In genomic region chr3:38723569-38724391, GRCh38 we compare ENCODE assay signal across 19 cellular contexts.
DNase-seq lines count a peak whose midpoint lies in the region; ATAC-seq, FAIRE-seq and TF ChIP-seq lines count a peak whose summit lies in the region.
"Had no signal": no experiment of that assay in that cellular context is flagged by ENCODE, and none has a peak within 500 bp of the region (broad histone marks: within the 10 kb centered on the region; RNA-seq: fewer than 3 reads in every experiment).

No MANE protein-coding gene starts in this region.

- no peak overlapping the region for H3K4me3 Mint-ChIP-seq in glutamatergic neuron (ENCODE audit: unreplicated experiment)
- H3K4me3 Mint-ChIP-seq: activated CD4-positive, alpha-beta T cell treated with anti-CD3 and anti-CD28 coated beads, Interleukin-2, amount 10 ng/mL, durations not matched to agents 24 days and 14 days; stimulated activated memory B cell treated with anti-CD40 and anti-IgM and Interleukin-4, amounts not matched to agents 10 μg/mL and 1 μg/mL and 100 μg/mL, for 72 hours had no signal

- peak in 1 of 2 experiments; percentile 60; a peak in 1 of 4 replicates for TF ChIP-seq EP300 in SK-N-SH (IDR thresholded peaks at IDR 0.05; ENCODE audit: borderline replicate concordance in 1 of 2, low read depth in 1 of 2, low read length in 1 of 2)

- DNase-seq in NCI-H1417 (lab: John Stamatoyannopoulos, UW) (peak; percentile 9 to 61 (median 41)), NCI-H1417 treated with DMSO at 0.1 percent for 48 hours (lab: John Stamatoyannopoulos, UW) (no peak), SK-N-SH (peak; percentile 79), glutamatergic neuron (no peak), pancreas (peak in 1 of 6 donors; percentile 29), NCI-H1048 (lab: John Stamatoyannopoulos, UW) (no peak)
- DNase-seq: activated CD4-positive, alpha-beta T cell treated with anti-CD3 and anti-CD28 coated beads, Interleukin-2, amount 10 ng/mL, durations not matched to agents 24 days and 14 days; activated CD8-positive, alpha-beta memory T cell treated with anti-CD3 and anti-CD28 coated beads, Interleukin-2, amount 50 U/mL, for 48 hours; DMS153; kidney glomerular epithelial cell; NCI-H774; T1000 had no signal

- peaks cover 6% of the 10 kb centered on the region for H3K9me3 Mint-ChIP-seq in glutamatergic neuron (ENCODE audit: unreplicated experiment)
- H3K9me3 Mint-ChIP-seq: activated CD4-positive, alpha-beta T cell treated with anti-CD3 and anti-CD28 coated beads, Interleukin-2, amount 10 ng/mL, durations not matched to agents 24 days and 14 days; stimulated activated memory B cell treated with anti-CD40 and anti-IgM and Interleukin-4, amounts not matched to agents 10 μg/mL and 1 μg/mL and 100 μg/mL, for 72 hours had no signal

- H3K9me2 ChIP-seq in SK-N-SH = no peaks in the 10 kb centered on the region

- no peaks in the 10 kb centered on the region for H3K27me3 Mint-ChIP-seq in glutamatergic neuron (ENCODE audit: unreplicated experiment)
- H3K27me3 Mint-ChIP-seq: activated CD4-positive, alpha-beta T cell treated with anti-CD3 and anti-CD28 coated beads, Interleukin-2, amount 10 ng/mL, durations not matched to agents 24 days and 14 days had no signal

- ATAC-seq in pancreas (peak in 3 of 4 donors; percentile 43 to 70 (median 68)), HG03196 (IDR thresholded peaks at IDR 0.05; ENCODE audit: unreplicated experiment) (no peak), GM21737 (IDR thresholded peaks at IDR 0.05; ENCODE audit: unreplicated experiment) (no peak)
- ATAC-seq: A549; stimulated activated memory B cell treated with anti-CD40 and anti-IgM and Interleukin-4, amounts not matched to agents 10 μg/mL and 1 μg/mL and 100 μg/mL, for 72 hours had no signal

- H2AFZ ChIP-seq in SK-N-SH (ENCODE audit: low read depth) = no peak overlapping the region

- CTCF ChIA-PET in SK-N-SH (lab: Yijun Ruan, JAX) = interaction anchor here (0.6 to 7.6 kb wide), 10 partner anchors 11 to 307 kb away, joined by 3 to 38 read pairs (median 3); no protein-coding TSS in a partner anchor

- H3F3A ChIP-seq in SK-N-SH (replicated peaks; ENCODE audit: insufficient read depth) = peaks cover 4% of the 10 kb centered on the region

- peak overlapping the region in 1 of 2 experiments; percentile 93; a peak in 2 of 4 replicates for H3K27ac ChIP-seq in SK-N-SH (ENCODE audit: low read depth in 2 of 2, low read length in 1 of 2)
- H3K27ac ChIP-seq in pancreas = no peak overlapping the region
- H3K27ac ChIP-seq: A549; BLaER1 treated with 17β-estradiol and CSF1 and Interleukin-3, amounts not matched to agents 10 nM and 100 nM; tibial nerve had no signal

- H3K4me2 ChIP-seq in SK-N-SH = no peak overlapping the region
- H3K4me2 ChIP-seq: A549; BLaER1 treated with 17β-estradiol and CSF1 and Interleukin-3, amounts not matched to agents 10 nM and 100 nM had no signal

- TF ChIP-seq CTCF in SK-N-SH (IDR thresholded peaks at IDR 0.05) (no peak), glutamatergic neuron (IDR thresholded peaks at IDR 0.05; ENCODE audit: partially characterized antibody, unreplicated experiment) (no peak), pancreas (IDR thresholded peaks at IDR 0.05) (no peak)

- no peaks in the 10 kb centered on the region for H3K79me2 ChIP-seq in SK-N-SH (ENCODE audit: insufficient read depth)

- POLR2A ChIA-PET in SK-N-SH (lab: Yijun Ruan, JAX) = interaction anchor here (0.6 to 1.0 kb wide), 3 partner anchors 8 to 100 kb away, joined by 3 to 7 read pairs (median 3); no protein-coding TSS in a partner anchor

- TF ChIP-seq RAD21 in SK-N-SH (IDR thresholded peaks at IDR 0.05; ENCODE audit: low read length) = no peak; the same call in 1 of the 2 replicates

- WGBS in SK-N-SH (ENCODE audit: low lambda C conversion rate) = 27% methylated on average over 13 of the region's 16 CpGs
- WGBS in pancreas, 2 donors = 38 to 41% methylated on average over 16 of the region's 16 CpGs

- peaks cover 5% of the 10 kb centered on the region for H3K36me3 Mint-ChIP-seq in glutamatergic neuron (ENCODE audit: unreplicated experiment)
- H3K36me3 Mint-ChIP-seq: stimulated activated memory B cell treated with anti-CD40 and anti-IgM and Interleukin-4, amounts not matched to agents 10 μg/mL and 1 μg/mL and 100 μg/mL, for 72 hours had no signal

- no peaks in the 10 kb centered on the region for H3K36me3 ChIP-seq in SK-N-SH (replicated peaks in 1 of 2; ENCODE audit: control insufficient read depth in 1 of 2, insufficient read depth in 2 of 2, low read length in 1 of 2)
- H3K36me3 ChIP-seq in pancreas = no peaks in the 10 kb centered on the region
- H3K36me3 ChIP-seq: BLaER1 treated with 17β-estradiol and CSF1 and Interleukin-3, amounts not matched to agents 10 nM and 100 nM; tibial nerve had no signal

- no peaks in the 10 kb centered on the region for H3K27me3 ChIP-seq in SK-N-SH (ENCODE audit: insufficient read depth)
- H3K27me3 ChIP-seq in pancreas = no peaks in the 10 kb centered on the region
- H3K27me3 ChIP-seq: BLaER1 treated with 17β-estradiol and CSF1 and Interleukin-3, amounts not matched to agents 10 nM and 100 nM; tibial nerve had no signal

- intact Hi-C loops in pancreas (cut with DNase I) = no loop called here

- H4K20me1 ChIP-seq in SK-N-SH (ENCODE audit: insufficient read depth) = no peaks in the 10 kb centered on the region
- H4K20me1 ChIP-seq: BLaER1 treated with 17β-estradiol and CSF1 and Interleukin-3, amounts not matched to agents 10 nM and 100 nM had no signal

- peaks cover 16% of the 10 kb centered on the region for H3K4me1 Mint-ChIP-seq in glutamatergic neuron (ENCODE audit: low read depth, unreplicated experiment)
- H3K4me1 Mint-ChIP-seq: activated CD4-positive, alpha-beta T cell treated with anti-CD3 and anti-CD28 coated beads, Interleukin-2, amount 10 ng/mL, durations not matched to agents 24 days and 14 days; stimulated activated memory B cell treated with anti-CD40 and anti-IgM and Interleukin-4, amounts not matched to agents 10 μg/mL and 1 μg/mL and 100 μg/mL, for 72 hours had no signal

- H3K4me1 ChIP-seq in SK-N-SH (ENCODE audit: control insufficient read depth in 1 of 2, insufficient read depth in 2 of 2, low read depth in 1 of 2, low read length in 1 of 2) (peaks cover 0 to 42% of the 10 kb centered on the region in 2 experiments; a peak in 3 of 4 replicates), pancreas (no peaks in the 10 kb centered on the region)
- H3K4me1 ChIP-seq: A549, tibial nerve had no signal

- no peak for FAIRE-seq in pancreas (lab: Jason Lieb, UNC)
- FAIRE-seq: A549, colon had no signal

- H3K4me3 ChIP-seq in SK-N-SH (ENCODE audit: low read depth in 2 of 2, low read length in 1 of 2) (no peak overlapping the region), pancreas (no peak overlapping the region)
- H3K4me3 ChIP-seq: A549; BLaER1 treated with 17β-estradiol and CSF1 and Interleukin-3, amounts not matched to agents 10 nM and 100 nM; tibial nerve had no signal

- H3K9ac ChIP-seq in SK-N-SH = no peak overlapping the region
- H3K9ac ChIP-seq: BLaER1 treated with 17β-estradiol and CSF1 and Interleukin-3, amounts not matched to agents 10 nM and 100 nM had no signal

- H3K9me3 ChIP-seq in SK-N-SH (no peaks in the 10 kb centered on the region), pancreas (no peaks in the 10 kb centered on the region)
- H3K9me3 ChIP-seq: A549; BLaER1 treated with 17β-estradiol and CSF1 and Interleukin-3, amounts not matched to agents 10 nM and 100 nM; tibial nerve had no signal

- peak overlapping the region; percentile 52 for H3K27ac Mint-ChIP-seq in glutamatergic neuron (ENCODE audit: unreplicated experiment)
- H3K27ac Mint-ChIP-seq: activated CD4-positive, alpha-beta T cell treated with anti-CD3 and anti-CD28 coated beads, Interleukin-2, amount 10 ng/mL, durations not matched to agents 24 days and 14 days; stimulated activated memory B cell treated with anti-CD40 and anti-IgM and Interleukin-4, amounts not matched to agents 10 μg/mL and 1 μg/mL and 100 μg/mL, for 72 hours had no signal

TF ChIP-seq in SK-N-SH, 30 proteins besides CTCF, POLR2A, EP300 and RAD21:
- TF ChIP-seq NFIC (IDR thresholded peaks at IDR 0.05; ENCODE audit: borderline replicate concordance) (0 out of 2 replicates have a peak, but pooled peaks have one; percentile 2), SMC3 (IDR thresholded peaks at IDR 0.05; ENCODE audit: low read depth, low read length) (no peak), RCOR1 (IDR thresholded peaks at IDR 0.05; ENCODE audit: low read length) (peak; percentile 63), GATA2 (CRISPR knock-in tag; IDR thresholded peaks at IDR 0.05) (peak; percentile 58), TAF1 (IDR thresholded peaks at IDR 0.05; ENCODE audit: borderline replicate concordance, low read depth, low read length) (no peak), CHD2 (IDR thresholded peaks at IDR 0.05; ENCODE audit: low read length, partially characterized antibody) (peak; percentile 38), PBX3 (IDR thresholded peaks at IDR 0.05) (peak; percentile 51; the same call in 1 of the 2 replicates), MXI1 (IDR thresholded peaks at IDR 0.05; ENCODE audit: low read depth, low read length) (peak; percentile 96)

Comparison
In these comparisons a context has a peak if more than half of its experiments do, and no peak if none do; other contexts are left out.
1. DNase-seq: peak in NCI-H1417 (3 of 3) and SK-N-SH (single experiment); none in NCI-H1417 treated with DMSO at 0.1 percent for 48 hours (single experiment), glutamatergic neuron (single experiment) and NCI-H1048 (single experiment).
2. ATAC-seq: peak in pancreas (3 of 4); none in HG03196 (single experiment) and GM21737 (single experiment).